1 cellular context compared by ENCODE assay signal in the genomic region with DNA sequence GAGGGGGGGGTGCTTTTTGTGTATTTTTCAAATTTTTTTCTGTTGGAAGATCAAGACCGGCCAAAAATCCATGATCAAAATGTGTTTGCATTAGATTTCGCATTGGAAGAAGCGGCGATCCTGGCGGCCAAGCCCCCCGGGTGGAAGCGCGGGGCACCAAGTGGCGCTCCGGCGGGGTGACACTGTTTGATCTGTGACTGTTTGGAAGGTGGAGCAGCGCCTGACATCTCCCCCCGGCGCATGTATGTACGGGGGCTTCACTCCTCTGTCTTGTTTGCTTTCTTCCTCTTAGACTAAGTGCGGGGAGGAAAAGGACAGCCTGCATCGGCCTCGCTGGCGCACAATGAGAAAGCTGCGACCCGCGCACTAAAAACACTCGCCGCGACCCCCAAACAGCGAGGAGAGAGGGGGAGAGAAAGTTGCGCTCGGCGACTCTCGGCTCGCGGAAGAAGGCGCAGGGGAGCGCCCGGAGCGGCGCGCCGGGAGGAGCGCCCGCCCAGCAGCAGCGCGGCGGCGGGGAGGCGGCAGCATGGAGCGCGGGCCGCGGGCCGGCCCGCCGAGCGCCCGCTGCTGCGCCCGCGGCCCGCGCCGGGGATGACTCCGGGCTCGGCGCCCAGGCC.
TF ChIP-seq lines count a peak whose summit lies in the region.

No MANE protein-coding gene starts in this region.

TF ChIP-seq in H1, 55 proteins besides CTCF, POLR2A, EP300 and RAD21:
- no peak for TF ChIP-seq NRF1 (IDR thresholded peaks at IDR 0.05; ENCODE audit: low read depth, low read length)
- peak; percentile 41 for TF ChIP-seq CTBP2 (IDR thresholded peaks at IDR 0.05; ENCODE audit: borderline replicate concordance, insufficient read depth, insufficient read length, low read length)
- TF ChIP-seq ASH2L (IDR thresholded peaks at IDR 0.05; ENCODE audit: low read length), result peak; percentile 20
- TF ChIP-seq RNF2 (IDR thresholded peaks at IDR 0.05; ENCODE audit: borderline replicate concordance, low read depth, low read length, missing control alignments, poor library complexity, severe bottlenecking), result peak; percentile 42
- no peak for TF ChIP-seq TCF12 (IDR thresholded peaks at IDR 0.05; ENCODE audit: low read depth, low read length)
- peak; percentile 73 for TF ChIP-seq SUZ12 (IDR thresholded peaks at IDR 0.05; ENCODE audit: low read length)
- peak; percentile 69 for TF ChIP-seq EZH2 (IDR thresholded peaks at IDR 0.05; ENCODE audit: low read depth, low read length, severe bottlenecking)
- peak; percentile 20; the same call in 1 of the 2 replicates for TF ChIP-seq RBBP5 (IDR thresholded peaks at IDR 0.05; ENCODE audit: borderline replicate concordance, low read depth, low read length)
- TF ChIP-seq RFX5 (IDR thresholded peaks at IDR 0.05; ENCODE audit: borderline replicate concordance, low read depth, low read length), result no peak
